In genomic region chr2:39256040-39256439, GRCh38 we compare ENCODE assay signal across 20 cellular contexts. TPM values are rescaled to one million over a fixed set of nuclear protein-coding genes. Genes with fewer than 3 reads are reported as not detected.
DNase-seq lines count a peak whose midpoint lies in the region; ATAC-seq, FAIRE-seq and TF ChIP-seq lines count a peak whose summit lies in the region.
"Had no signal": no experiment of that assay in that cellular context is flagged by ENCODE, and none has a peak within 500 bp of the region (broad histone marks: within the 10 kb centered on the region; RNA-seq: fewer than 3 reads in every experiment).

No MANE protein-coding gene starts in this region.

- H3K9ac ChIP-seq in K562 (ENCODE audit: insufficient read depth in 1 of 2, low read depth in 2 of 2, low read length in 2 of 2), result no peak overlapping the region
- H3K9ac ChIP-seq: BLaER1 treated with 17β-estradiol and CSF1 and Interleukin-3, amounts not matched to agents 10 nM and 100 nM had no signal

- POLR2A ChIA-PET in K562 (lab: Yijun Ruan, JAX), result interaction anchor here (1.6 kb wide), 1 partner anchor 13 kb away, joined by 3 read pairs; no protein-coding TSS in a partner anchor

- H4K20me1 ChIP-seq in K562 (replicated peaks; ENCODE audit: control insufficient read depth, insufficient read depth, low read length), result no peaks in the 10 kb centered on the region
- H4K20me1 ChIP-seq: BLaER1 treated with 17β-estradiol and CSF1 and Interleukin-3, amounts not matched to agents 10 nM and 100 nM had no signal

- H3K4me1 ChIP-seq in K562 (replicated peaks in 1 of 2; ENCODE audit: control insufficient read depth in 2 of 2, insufficient read depth in 2 of 2, low read length in 2 of 2) (no peaks in the 10 kb centered on the region), small intestine (ENCODE audit: control insufficient read depth in 2 of 2, insufficient read depth in 1 of 2, low read depth in 1 of 2, low read length in 1 of 2) (no peaks in the 10 kb centered on the region)
- H3K4me1 ChIP-seq: BE2C; BLaER1 treated with 17β-estradiol and CSF1 and Interleukin-3, amounts not matched to agents 10 nM and 100 nM had no signal

- H3K27ac ChIP-seq in K562 (ENCODE audit: extremely low read depth, low read depth, low read length) (no peak overlapping the region), small intestine (ENCODE audit: low read depth in 1 of 2, low read length in 1 of 2) (no peak overlapping the region)
- H3K27ac ChIP-seq: BLaER1 treated with 17β-estradiol and CSF1 and Interleukin-3, amounts not matched to agents 10 nM and 100 nM had no signal

- no peak for TF ChIP-seq EP300 in K562 (IDR thresholded peaks at IDR 0.05; ENCODE audit: low read length)

- no peak overlapping the region for H2AFZ ChIP-seq in K562 (ENCODE audit: low read depth, low read length)
- H2AFZ ChIP-seq: GM23338 had no signal

- H3K9me3 ChIP-seq in K562 (replicated peaks; ENCODE audit: control insufficient read depth, insufficient read depth, low read depth, low read length) (no peaks in the 10 kb centered on the region), small intestine (ENCODE audit: control insufficient read depth, low read depth) (no peaks in the 10 kb centered on the region)
- H3K9me3 ChIP-seq: BE2C had no signal

- H3K4me2 ChIP-seq in K562 (ENCODE audit: insufficient read depth, low read length), result no peak overlapping the region
- H3K4me2 ChIP-seq: BLaER1 treated with 17β-estradiol and CSF1 and Interleukin-3, amounts not matched to agents 10 nM and 100 nM; GM23338 had no signal

- FAIRE-seq in GM18507 (lab: Jason Lieb, UNC) (peak; percentile 15), K562 (lab: Jason Lieb, UNC) (no peak), small intestine (lab: Jason Lieb, UNC) (peak; percentile 47), D721Med (lab: Jason Lieb, UNC) (no peak)
- FAIRE-seq: GM12878 had no signal

- no peak for TF ChIP-seq RAD21 in K562 (CRISPR knock-in tag; conservative IDR thresholded peaks at IDR 0.05 in 1 of 2, IDR thresholded peaks at IDR 0.05 in 1 of 2)

- no peak for TF ChIP-seq POLR2A in K562 (conservative IDR thresholded peaks at IDR 0.05)

- no peaks in the 10 kb centered on the region for H3K9me1 ChIP-seq in K562 (ENCODE audit: control insufficient read depth, insufficient read depth, low read length)

- in situ Hi-C loops in K562 (cut with MboI), result no loop called here

- H3K36me3 ChIP-seq in K562 (ENCODE audit: control insufficient read depth, insufficient read depth, low read length) (peaks cover 76% of the 10 kb centered on the region), small intestine (ENCODE audit: control insufficient read depth in 2 of 2, insufficient read depth in 2 of 2, low read length in 2 of 2) (peaks cover 2 to 12% of the 10 kb centered on the region in 2 donors)

- CTCF ChIA-PET in K562 (lab: Yijun Ruan, JAX; ENCODE audit: low intra/inter-chr PET ratio), result no interaction called here

- no peak overlapping the region for H3K4me3 ChIP-seq in K562
- no peak overlapping the region for H3K4me3 ChIP-seq in small intestine (ENCODE audit: low read depth in 1 of 2, low read length in 2 of 2)
- H3K4me3 ChIP-seq: BLaER1 treated with 17β-estradiol and CSF1 and Interleukin-3, amounts not matched to agents 10 nM and 100 nM; GM12878; GM23338 had no signal

- H3K27me3 ChIP-seq in K562 (ENCODE audit: control insufficient read depth in 2 of 2, insufficient read depth in 2 of 2, low read length in 2 of 2), result no peaks in the 10 kb centered on the region
- H3K27me3 ChIP-seq in small intestine (ENCODE audit: control insufficient read depth in 2 of 2, insufficient read depth in 2 of 2, low read length in 2 of 2), result no peaks in the 10 kb centered on the region
- H3K27me3 ChIP-seq: BE2C; BLaER1 treated with 17β-estradiol and CSF1 and Interleukin-3, amounts not matched to agents 10 nM and 100 nM had no signal

- DNase-seq in GM18507 (ENCODE audit: extremely low spot score, insufficient read length, low read depth) (no peak), K562 (ENCODE audit: extremely low read depth in 1 of 4, low spot score in 3 of 4) (no peak), small intestine (no peak), D721Med (ENCODE audit: insufficient read length, low spot score) (no peak), DMS153 treated with DMSO at 0.1 percent for 48 hours (lab: John Stamatoyannopoulos, UW; ENCODE audit: unreplicated experiment) (no peak)
- no peak for DNase-seq in stimulated activated CD4-positive, alpha-beta T cell treated with anti-CD3 and anti-CD28 coated beads, Interleukin-15, amount 100 ng/mL, for 24 hours
- DNase-seq: AML-193; BE2C; CD4-positive, alpha-beta T cell; CD8-positive, alpha-beta memory T cell; DND-41; GDM1; H9 had no signal

- ATAC-seq in K562, result no peak
- ATAC-seq: GM12878, GM23338, HCT116 had no signal

- BruUV-seq in K562 (replicated peaks; lab: Mats Ljungman, UMichigan), result no TSS peak

- no peak for TF ChIP-seq CTCF in K562 (IDR thresholded peaks at IDR 0.05 in 2 of 3, conservative IDR thresholded peaks at IDR 0.05 in 1 of 3; ENCODE audit: insufficient read depth in 2 of 3, low read depth in 1 of 3, low read length in 3 of 3)
- no peak for TF ChIP-seq CTCF in D721Med (IDR thresholded peaks at IDR 0.05; ENCODE audit: insufficient read depth, missing control alignments)

- H3K79me2 ChIP-seq in K562 (ENCODE audit: control insufficient read depth, insufficient read depth, low read length), result no peaks in the 10 kb centered on the region

- intact Hi-C loops in K562 (cut with micrococcal nuclease), result no loop called here

TF ChIP-seq in K562, 482 proteins besides CTCF, POLR2A, EP300 and RAD21:
- TF ChIP-seq ZNF316 (IDR thresholded peaks at IDR 0.05) (peak; percentile 61), TRIM24 (IDR thresholded peaks at IDR 0.05) (no peak)

RNA-seq across cellular contexts. Expression of gene CDKL4, which starts 12.3 kb away (rescaled TPM):
- total RNA-seq in K562 (2011; cell fraction: chromatin; rRNA removed; ENCODE audit: low replicate concordance), result not detected in 2 replicates
- total RNA-seq in K562 (2011; cell fraction: nucleolus; rRNA removed), result not detected in 2 replicates
- not detected in 2 replicates for total RNA-seq in K562 (2011; cell fraction: nucleoplasm; rRNA removed)
- total RNA-seq in K562 (2014; rRNA removed), result not detected in 2 replicates
- total RNA-seq in K562 (2014; rRNA removed; fragmentation: Illumina TruSeq; extraction: Trizol), result not detected in 2 replicates
- not detected in 2 replicates for total RNA-seq in K562 (2015; rRNA removed; fragmentation: Illumina TruSeq; extraction: Trizol)
- not detected in 2 replicates for total RNA-seq in K562 (2021)
- polyA plus RNA-seq in K562 (2011; rRNA removed), result not detected in 2 replicates
- polyA plus RNA-seq in K562 (2011; cell fraction: cytosol; rRNA removed), result not detected in 2 replicates
- not detected in 2 replicates for polyA plus RNA-seq in K562 (2011; cell fraction: nucleus; rRNA removed)
- polyA plus RNA-seq in K562 (2012), result not detected in 2 replicates
- polyA plus RNA-seq in K562 (2014; fragmentation: Illumina TruSeq; extraction: Trizol), result not detected in 2 replicates
- not detected for polyA plus RNA-seq in K562 (2014; fragmentation: Nextera tagmentation; extraction: Ambion mirVana)
- polyA plus RNA-seq in K562 (2014; rRNA removed), result not detected in 2 replicates
- 0.45 TPM in 1 of 2 replicates, not detected in the other for polyA minus RNA-seq in K562 (2011; rRNA and poly(A)+ RNA removed)
- not detected in 2 replicates for polyA minus RNA-seq in K562 (2011; cell fraction: cytosol; rRNA and poly(A)+ RNA removed)
- not detected in 2 replicates for polyA minus RNA-seq in K562 (2011; cell fraction: nucleus; rRNA and poly(A)+ RNA removed)
- not detected for polyA plus RNA-seq in small intestine
- total RNA-seq: A172, GM12878, H4, H9 had no signal
- polyA plus RNA-seq: CD14-positive monocyte; CD8-positive, alpha-beta memory T cell; GM12878; GM23338 had no signal
